In genomic region chr7:70466725-70467364, GRCh38 we compare ENCODE assay signal across 16 cellular contexts.
A peak's percentile ranks its signal among the peaks of the same experiment; 100 is the strongest.
DNase-seq lines count a peak whose midpoint lies in the region; ATAC-seq, FAIRE-seq and TF ChIP-seq lines count a peak whose summit lies in the region.
"Had no signal": no experiment of that assay in that cellular context is flagged by ENCODE, and none has a peak within 500 bp of the region (broad histone marks: within the 10 kb centered on the region; RNA-seq: fewer than 3 reads in every experiment).

No MANE protein-coding gene starts in this region.

- H3K27ac ChIP-seq in keratinocyte (ENCODE audit: control insufficient read depth, insufficient read depth, low read length) = no peak overlapping the region
- H3K27ac ChIP-seq in small intestine (ENCODE audit: low read depth in 1 of 2, low read length in 1 of 2) = no peak overlapping the region
- H3K27ac ChIP-seq: C4-2B, GM23248 had no signal

- dilution Hi-C loops in keratinocyte (cut with MboI; ENCODE audit: extremely low pct_ligation_motif_present, low sequenced_read_pairs) = no loop called here

- CTCF ChIA-PET in activated naive CD4-positive, alpha-beta T cell treated with anti-CD3 and anti-CD28 coated beads, Interleukin-2, amount 10 ng/mL, durations not matched to agents 7 days and 5 days (lab: Charles Lee) = no interaction called here

- H3K27me3 ChIP-seq in keratinocyte (ENCODE audit: control insufficient read depth, extremely low read depth, insufficient read depth, low read length) (no peaks in the 10 kb centered on the region), small intestine (ENCODE audit: control insufficient read depth in 2 of 2, insufficient read depth in 2 of 2, low read length in 2 of 2) (no peaks in the 10 kb centered on the region)
- H3K27me3 ChIP-seq: BE2C had no signal

- H3K4me3 ChIP-seq in keratinocyte (ENCODE audit: control insufficient read depth in 2 of 3, extremely low read depth in 1 of 3, insufficient read depth in 2 of 3, low read depth in 1 of 3, low read length in 3 of 3) = no peak overlapping the region
- H3K4me3 ChIP-seq in small intestine (ENCODE audit: low read depth in 1 of 2, low read length in 2 of 2) = no peak overlapping the region
- H3K4me3 ChIP-seq: GM23248 had no signal

- DNase-seq in SW480 (ENCODE audit: low spot score) = peak; percentile 28
- no peak for DNase-seq in endothelial cell (ENCODE audit: low spot score)
- no peak for DNase-seq in keratinocyte (ENCODE audit: low read depth, low spot score)
- peak; percentile 72 for DNase-seq in small intestine
- no peak for DNase-seq in activated naive CD4-positive, alpha-beta T cell treated with anti-CD3 and anti-CD28 coated beads, Interleukin-2, amount 10 ng/mL, durations not matched to agents 7 days and 5 days
- DNase-seq: BE2C; Caco-2; CD4-positive, alpha-beta memory T cell; GF-D8; GM23248; H7; IMR-90 had no signal

- peaks cover 9% of the 10 kb centered on the region for H3K36me3 Mint-ChIP-seq in endothelial cell (ENCODE audit: low read depth, unreplicated experiment)
- H3K36me3 Mint-ChIP-seq in activated naive CD4-positive, alpha-beta T cell treated with anti-CD3 and anti-CD28 coated beads, Interleukin-2, amount 10 ng/mL, durations not matched to agents 7 days and 5 days = no peaks in the 10 kb centered on the region
- H3K36me3 Mint-ChIP-seq: CD4-positive, alpha-beta memory T cell had no signal

- H3K4me2 ChIP-seq in keratinocyte (ENCODE audit: control insufficient read depth, extremely low read depth, insufficient read depth, low read depth, low read length) = no peak overlapping the region

- no peaks in the 10 kb centered on the region for H4K20me1 ChIP-seq in keratinocyte (ENCODE audit: control insufficient read depth, extremely low read depth, insufficient read depth, low read length)

- no peaks in the 10 kb centered on the region for H3K79me2 ChIP-seq in keratinocyte (ENCODE audit: control insufficient read depth, insufficient read depth, low read length)

- H3K4me1 Mint-ChIP-seq in endothelial cell (ENCODE audit: unreplicated experiment) = peaks cover 20% of the 10 kb centered on the region
- no peaks in the 10 kb centered on the region for H3K4me1 Mint-ChIP-seq in activated naive CD4-positive, alpha-beta T cell treated with anti-CD3 and anti-CD28 coated beads, Interleukin-2, amount 10 ng/mL, durations not matched to agents 7 days and 5 days

- H3K9me1 ChIP-seq in keratinocyte (ENCODE audit: control insufficient read depth, extremely low read depth, insufficient read depth, low read length) = no peaks in the 10 kb centered on the region

- H3K9ac ChIP-seq in keratinocyte (ENCODE audit: control insufficient read depth, extremely low read depth, insufficient read depth, low read length) = no peak overlapping the region
- H3K9ac ChIP-seq: GM23248 had no signal

- peak overlapping the region; percentile 10 for H2AFZ ChIP-seq in keratinocyte (ENCODE audit: control insufficient read depth, low read length)
- H2AFZ ChIP-seq: GM23248 had no signal

- H3K9me3 Mint-ChIP-seq in endothelial cell (ENCODE audit: unreplicated experiment) = no peaks in the 10 kb centered on the region
- H3K9me3 Mint-ChIP-seq in activated naive CD4-positive, alpha-beta T cell treated with anti-CD3 and anti-CD28 coated beads, Interleukin-2, amount 10 ng/mL, durations not matched to agents 7 days and 5 days = peaks cover 2% of the 10 kb centered on the region

- WGBS in small intestine, 3 donors = 25 to 56% (median 35%) methylated on average over 5 of the region's 5 CpGs

- ATAC-seq in HG03442 (IDR thresholded peaks at IDR 0.05; ENCODE audit: unreplicated experiment) = no peak
- no peak for ATAC-seq in activated CD4-positive, CD25-positive, alpha-beta regulatory T cell treated with anti-CD3 and anti-CD28 coated beads, Interleukin-2, amount 50 U/mL, for 24 hours

- TF ChIP-seq CTCF in endothelial cell (IDR thresholded peaks at IDR 0.05; ENCODE audit: unreplicated experiment) = no peak
- TF ChIP-seq CTCF in keratinocyte (optimal IDR thresholded peaks at IDR 0.05 in 1 of 3, IDR thresholded peaks at IDR 0.05 in 1 of 3, conservative IDR thresholded peaks at IDR 0.05 in 1 of 3; ENCODE audit: extremely low read depth in 1 of 3, insufficient read depth in 2 of 3, low read length in 3 of 3) = no peak

- H3K4me3 Mint-ChIP-seq in endothelial cell (ENCODE audit: unreplicated experiment) = no peak overlapping the region
- no peak overlapping the region for H3K4me3 Mint-ChIP-seq in activated naive CD4-positive, alpha-beta T cell treated with anti-CD3 and anti-CD28 coated beads, Interleukin-2, amount 10 ng/mL, durations not matched to agents 7 days and 5 days

- H3K9me3 ChIP-seq in keratinocyte (ENCODE audit: control insufficient read depth, low read depth, low read length) (no peaks in the 10 kb centered on the region), small intestine (ENCODE audit: control insufficient read depth, low read depth) (no peaks in the 10 kb centered on the region)
- H3K9me3 ChIP-seq: BE2C, Caco-2 had no signal

- peaks cover 5% of the 10 kb centered on the region for H3K27me3 Mint-ChIP-seq in endothelial cell (ENCODE audit: unreplicated experiment)
- no peaks in the 10 kb centered on the region for H3K27me3 Mint-ChIP-seq in activated naive CD4-positive, alpha-beta T cell treated with anti-CD3 and anti-CD28 coated beads, Interleukin-2, amount 10 ng/mL, durations not matched to agents 7 days and 5 days
- H3K27me3 Mint-ChIP-seq: CD4-positive, alpha-beta memory T cell had no signal

- peak overlapping the region; percentile 2 for H3K27ac Mint-ChIP-seq in endothelial cell (ENCODE audit: unreplicated experiment)
- H3K27ac Mint-ChIP-seq in activated naive CD4-positive, alpha-beta T cell treated with anti-CD3 and anti-CD28 coated beads, Interleukin-2, amount 10 ng/mL, durations not matched to agents 7 days and 5 days = no peak overlapping the region

- H3K36me3 ChIP-seq in keratinocyte (ENCODE audit: control insufficient read depth in 2 of 2, extremely low read depth in 1 of 2, insufficient read depth in 2 of 2, low read length in 2 of 2) (no peaks in the 10 kb centered on the region), small intestine (ENCODE audit: control insufficient read depth in 2 of 2, insufficient read depth in 2 of 2, low read length in 2 of 2) (no peaks in the 10 kb centered on the region)
- H3K36me3 ChIP-seq: BE2C had no signal

- FAIRE-seq in keratinocyte (lab: Jason Lieb, UNC) (peak; percentile 62), small intestine (lab: Jason Lieb, UNC) (no peak)
- FAIRE-seq: A204.1 had no signal

- H3K4me1 ChIP-seq in keratinocyte (ENCODE audit: control insufficient read depth, extremely low read depth, insufficient read depth, low read length) = peaks cover 3% of the 10 kb centered on the region
- H3K4me1 ChIP-seq in small intestine (ENCODE audit: control insufficient read depth in 2 of 2, insufficient read depth in 1 of 2, low read depth in 1 of 2, low read length in 1 of 2) = peaks cover 0 to 3% of the 10 kb centered on the region in 2 donors

Comparison
In these comparisons a context has a peak if more than half of its experiments do, and no peak if none do; other contexts are left out.
1. DNase-seq: peak in SW480 (single experiment) and small intestine (single experiment); none in endothelial cell (single experiment), keratinocyte (single experiment) and activated naive CD4-positive, alpha-beta T cell treated with anti-CD3 and anti-CD28 coated beads, Interleukin-2, amount 10 ng/mL, durations not matched to agents 7 days and 5 days (single experiment).